ENCODE assay signal across 29 cellular contexts in the genomic region with DNA sequence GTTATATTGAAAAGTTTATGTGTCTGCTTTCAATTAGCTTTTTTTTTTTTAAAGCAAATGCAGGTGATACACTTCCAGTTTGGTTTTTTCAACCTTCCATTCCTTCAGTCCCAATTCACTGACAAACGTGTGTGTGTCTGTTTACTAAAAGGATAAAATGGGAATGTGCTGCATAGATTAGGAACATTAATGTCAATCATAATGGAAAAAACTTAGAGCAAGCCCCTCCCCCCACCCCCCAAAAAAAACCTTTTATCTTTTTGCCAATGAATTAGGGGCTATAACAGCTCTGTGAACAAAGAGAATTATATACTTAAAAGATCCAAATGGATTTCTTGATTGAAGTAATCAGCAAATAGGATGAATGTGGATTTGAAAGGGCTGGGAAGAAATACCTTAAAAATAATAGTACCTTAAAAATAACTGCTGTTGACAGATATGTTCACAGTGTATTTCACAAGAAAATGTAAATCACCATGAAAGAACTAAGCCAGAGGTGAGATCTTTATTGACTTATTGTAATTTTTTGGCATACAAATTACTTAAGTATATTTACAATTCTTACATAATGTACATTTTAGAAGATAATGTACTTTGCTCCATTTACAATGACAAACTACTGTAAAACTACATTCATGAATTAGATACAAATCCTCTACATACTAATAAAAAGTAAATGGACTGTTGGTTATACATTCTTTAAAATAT.
"Had no signal": no experiment of that assay in that cellular context is flagged by ENCODE, and none has a peak within 500 bp of the region (broad histone marks: within the 10 kb centered on the region; RNA-seq: fewer than 3 reads in every experiment).

No MANE protein-coding gene starts in this region.

- H3K27ac ChIP-seq: left lung, lower lobe of right lung, neural progenitor cell, pancreas, prostate gland, sigmoid colon, spleen, tibial nerve, uterus had no signal

- H3K27ac Mint-ChIP-seq: natural killer cell; nephron progenitor cell; neural progenitor cell; stimulated activated naive CD8-positive, alpha-beta T cell treated with anti-CD3 and anti-CD28 coated beads, Interleukin-15, amount 100 ng/mL, for 72 hours; type B pancreatic cell had no signal

- H3K4me2 ChIP-seq: neural progenitor cell had no signal

- H3K9me3 ChIP-seq: left lung, lower lobe of right lung, pancreas, prostate gland, sigmoid colon, spleen, tibial nerve, uterus had no signal

- H3K4me3 ChIP-seq: left lung, lower lobe of right lung, neural progenitor cell, pancreas, prostate gland, sigmoid colon, spleen, tibial nerve, uterus had no signal

- ATAC-seq: left colon; left lung; lower lobe of right lung; natural killer cell; pancreas; right cardiac atrium; stimulated activated memory B cell treated with anti-CD40 and anti-IgM and Interleukin-4, amounts not matched to agents 10 μg/mL and 1 μg/mL and 100 μg/mL, for 72 hours; stimulated activated naive CD8-positive, alpha-beta T cell treated with anti-CD3 and anti-CD28 coated beads, Interleukin-15, amount 100 ng/mL, for 72 hours had no signal

- H2AFZ ChIP-seq: neural progenitor cell had no signal

- H3K4me1 ChIP-seq: uterus had no signal

- H3K27me3 Mint-ChIP-seq: naive B cell; stimulated activated memory B cell treated with anti-CD40 and anti-IgM and Interleukin-4, amounts not matched to agents 10 μg/mL and 1 μg/mL and 100 μg/mL, for 72 hours; stimulated activated naive CD8-positive, alpha-beta T cell treated with anti-CD3 and anti-CD28 coated beads, Interleukin-15, amount 100 ng/mL, for 72 hours; type B pancreatic cell had no signal

- H3K36me3 Mint-ChIP-seq: naive B cell; natural killer cell; stimulated activated memory B cell treated with anti-CD40 and anti-IgM and Interleukin-4, amounts not matched to agents 10 μg/mL and 1 μg/mL and 100 μg/mL, for 72 hours; type B pancreatic cell had no signal

- H3K36me3 ChIP-seq: pancreas, prostate gland, uterus had no signal

- H3K4me3 Mint-ChIP-seq: immature natural killer cell; natural killer cell; nephron progenitor cell; neural progenitor cell; stimulated activated memory B cell treated with anti-CD40 and anti-IgM and Interleukin-4, amounts not matched to agents 10 μg/mL and 1 μg/mL and 100 μg/mL, for 72 hours; stimulated activated naive CD8-positive, alpha-beta T cell treated with anti-CD3 and anti-CD28 coated beads, Interleukin-15, amount 100 ng/mL, for 72 hours had no signal

- DNase-seq: hypothalamus; immature natural killer cell; kidney; left colon; left lung; lower lobe of right lung; mammary epithelial cell; mesenchymal stem cell; naive B cell; natural killer cell; nephron progenitor cell; pancreas; posterior cingulate gyrus; retina; right cardiac atrium; sigmoid colon; small intestine; spleen; stimulated activated CD4-positive, alpha-beta T cell treated with anti-CD3 and anti-CD28 coated beads, Interleukin-4, amount 100 ng/mL, for 24 hours; stimulated activated naive CD4-positive, alpha-beta T cell treated with Interleukin-2 at 50 U/mL for 16 hours; stimulated activated naive CD8-positive, alpha-beta T cell treated with anti-CD3 and anti-CD28 coated beads, Interleukin-15, amount 100 ng/mL, for 72 hours; substantia nigra; uterus had no signal

- FAIRE-seq: islet of Langerhans, kidney, pancreas, small intestine had no signal

- H3K9me3 Mint-ChIP-seq: immature natural killer cell; naive B cell; natural killer cell; nephron progenitor cell; neural progenitor cell; stimulated activated memory B cell treated with anti-CD40 and anti-IgM and Interleukin-4, amounts not matched to agents 10 μg/mL and 1 μg/mL and 100 μg/mL, for 72 hours; stimulated activated naive CD8-positive, alpha-beta T cell treated with anti-CD3 and anti-CD28 coated beads, Interleukin-15, amount 100 ng/mL, for 72 hours; type B pancreatic cell had no signal

- H3K27me3 ChIP-seq: left lung, neural progenitor cell, pancreas, sigmoid colon, spleen, tibial nerve, uterus had no signal
